ENCODE assay signal across 6 cellular contexts in the genomic region with DNA sequence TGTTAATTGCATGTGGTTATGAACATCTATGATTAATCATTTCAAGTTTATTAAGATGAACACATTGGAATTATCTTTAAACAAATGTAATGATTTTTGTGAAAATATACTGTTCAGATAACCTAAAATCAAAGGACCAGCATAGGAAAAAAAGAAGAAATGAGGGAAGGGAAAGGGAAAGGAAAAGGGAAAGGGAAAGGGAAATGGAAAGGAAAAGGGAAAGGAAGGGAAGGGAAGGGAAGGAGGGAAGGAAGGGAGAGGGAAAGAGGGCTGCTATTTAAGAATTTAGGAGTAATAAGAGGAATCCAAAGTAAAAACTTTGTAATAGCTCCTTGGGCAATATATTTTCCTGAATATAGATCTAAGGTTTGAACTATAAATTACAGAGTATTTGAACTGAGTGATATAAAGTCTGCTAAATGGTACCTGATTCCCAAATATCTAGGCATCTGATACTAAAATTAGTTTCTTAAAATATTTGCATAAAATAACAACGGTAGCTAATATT.
"Had no signal": no experiment of that assay in that cellular context is flagged by ENCODE, and none has a peak within 500 bp of the region (broad histone marks: within the 10 kb centered on the region; RNA-seq: fewer than 3 reads in every experiment).

No MANE protein-coding gene starts in this region.

- H3K4me2 ChIP-seq: KMS-11 had no signal

- H3K9ac ChIP-seq: KMS-11 had no signal

- H3K27ac ChIP-seq: HL-60, KMS-11 had no signal

- DNase-seq: IMR-90, KBM-7, KG1 had no signal

- FAIRE-seq: HTR-8/SVneo had no signal
